8 cellular contexts compared by ENCODE assay signal in genomic region chr19:44356383-44357111, GRCh38. TPM values are rescaled to one million over a fixed set of nuclear protein-coding genes. Genes with fewer than 3 reads are reported as not detected.
DNase-seq lines count a peak whose midpoint lies in the region; ATAC-seq and TF ChIP-seq lines count a peak whose summit lies in the region.

ZNF112 (minus strand) TSS chr19:44356680; CDS start chr19:44340539, 16,141 bp downstream.

- H3K27me3 Mint-ChIP-seq in activated CD8-positive, alpha-beta memory T cell treated with anti-CD3 and anti-CD28 coated beads, Interleukin-2, amount 10 ng/mL, durations not matched to agents 7 days and 5 days: no peaks in the 10 kb centered on the region
- peaks cover 23% of the 10 kb centered on the region for H3K27me3 Mint-ChIP-seq in neural crest cell (ENCODE audit: low read depth)

- peak within 1 kb of the TSS; percentile 86 for H3K4me3 ChIP-seq in adipocyte (ENCODE audit: low read length)

- no peak within 1 kb of the TSS for H3K4me3 Mint-ChIP-seq in activated CD8-positive, alpha-beta memory T cell treated with anti-CD3 and anti-CD28 coated beads, Interleukin-2, amount 10 ng/mL, durations not matched to agents 7 days and 5 days
- peak within 1 kb of the TSS; percentile 99 for H3K4me3 Mint-ChIP-seq in neural crest cell

- peaks cover 6% of the 10 kb centered on the region for H3K9me3 ChIP-seq in adipocyte (ENCODE audit: control insufficient read depth, low read length)

- CTCF ChIA-PET in activated CD8-positive, alpha-beta memory T cell treated with anti-CD3 and anti-CD28 coated beads, Interleukin-2, amount 10 ng/mL, durations not matched to agents 7 days and 5 days (lab: Charles Lee): no interaction called here

- no peaks in the 10 kb centered on the region for H3K36me3 ChIP-seq in adipocyte (ENCODE audit: control insufficient read depth, insufficient read depth, low read length, severe bottlenecking)

- no peaks in the 10 kb centered on the region for H3K27me3 ChIP-seq in adipocyte (replicated peaks; ENCODE audit: control insufficient read depth, insufficient read depth, low read length)

- H3K4me1 ChIP-seq in adipocyte (ENCODE audit: control insufficient read depth, insufficient read depth, low read length): peaks cover 5% of the 10 kb centered on the region

- ATAC-seq in activated CD8-positive, alpha-beta memory T cell treated with anti-CD3 and anti-CD28 coated beads, Interleukin-2, amount 10 ng/mL, durations not matched to agents 7 days and 5 days: no peak
- peak; percentile 100 for ATAC-seq in Right ventricle myocardium inferior
- no peak for ATAC-seq in activated CD4-positive, CD25-positive, alpha-beta regulatory T cell treated with anti-CD3 and anti-CD28 coated beads, Interleukin-2, amount 50 U/mL, for 24 hours

- peak within 1 kb of the TSS; percentile 89 for H3K9ac ChIP-seq in adipocyte (ENCODE audit: low read length)

- TF ChIP-seq CTCF in neural crest cell (conservative IDR thresholded peaks at IDR 0.05): no peak

- no peaks in the 10 kb centered on the region for H3K36me3 Mint-ChIP-seq in activated CD8-positive, alpha-beta memory T cell treated with anti-CD3 and anti-CD28 coated beads, Interleukin-2, amount 10 ng/mL, durations not matched to agents 7 days and 5 days
- H3K36me3 Mint-ChIP-seq in neural crest cell (ENCODE audit: low read depth): peaks cover 44% of the 10 kb centered on the region

- H3K4me1 Mint-ChIP-seq in activated CD8-positive, alpha-beta memory T cell treated with anti-CD3 and anti-CD28 coated beads, Interleukin-2, amount 10 ng/mL, durations not matched to agents 7 days and 5 days: no peaks in the 10 kb centered on the region
- H3K4me1 Mint-ChIP-seq in neural crest cell: peaks cover 22% of the 10 kb centered on the region

- peak; percentile 58 for DNase-seq in activated CD8-positive, alpha-beta memory T cell treated with anti-CD3 and anti-CD28 coated beads for 24 hours
- DNase-seq in activated CD8-positive, alpha-beta memory T cell treated with anti-CD3 and anti-CD28 coated beads, Interleukin-2, amount 10 ng/mL, durations not matched to agents 7 days and 5 days: no peak
- peak; percentile 89 for DNase-seq in NCI-H2196 treated with DMSO at 0.1 percent for 48 hours (lab: John Stamatoyannopoulos, UW; ENCODE audit: unreplicated experiment)
- peak; percentile 95 for DNase-seq in adipocyte (ENCODE audit: low read depth)
- DNase-seq in Right ventricle myocardium inferior (ENCODE audit: missing footprints): peak; percentile 84
- DNase-seq in neural crest cell (ENCODE audit: low read depth, low spot score): peak; percentile 63
- DNase-seq in activated effector memory CD4-positive, alpha-beta T cell treated with anti-CD3 and anti-CD28 coated beads, Interleukin-2, amount 50 U/mL, for 16 hours: no peak

- H3K9me3 Mint-ChIP-seq in activated CD8-positive, alpha-beta memory T cell treated with anti-CD3 and anti-CD28 coated beads, Interleukin-2, amount 10 ng/mL, durations not matched to agents 7 days and 5 days (ENCODE audit: low read depth): peaks cover 13% of the 10 kb centered on the region
- peaks cover 29% of the 10 kb centered on the region for H3K9me3 Mint-ChIP-seq in neural crest cell

- intact Hi-C loops in Right ventricle myocardium inferior (cut with DNase I): loop anchor here (5.0 kb wide), 1 partner anchor 49 kb away; the partner anchor contains the start of gene ZNF235

- H3K27ac Mint-ChIP-seq in activated CD8-positive, alpha-beta memory T cell treated with anti-CD3 and anti-CD28 coated beads, Interleukin-2, amount 10 ng/mL, durations not matched to agents 7 days and 5 days: no peak within 1 kb of the TSS
- peak within 1 kb of the TSS; percentile 93 for H3K27ac Mint-ChIP-seq in neural crest cell (ENCODE audit: unreplicated experiment)

RNA-seq across cellular contexts. Expression of gene ZNF112, which starts in this region (rescaled TPM):
- total RNA-seq in activated CD8-positive, alpha-beta memory T cell treated with anti-CD3 and anti-CD28 coated beads, Interleukin-2, amount 10 ng/mL, durations not matched to agents 7 days and 5 days: not detected
- total RNA-seq in Right ventricle myocardium inferior: 3.9 TPM
- total RNA-seq in neural crest cell: 9.9 and 14.8 TPM in 2 replicates

Comparison
In these comparisons a context has a peak if more than half of its experiments do, and no peak if none do; other contexts are left out.
1. DNase-seq: peak in activated CD8-positive, alpha-beta memory T cell treated with anti-CD3 and anti-CD28 coated beads for 24 hours (single experiment), NCI-H2196 treated with DMSO at 0.1 percent for 48 hours (single experiment), adipocyte (single experiment), Right ventricle myocardium inferior (single experiment) and neural crest cell (single experiment); none in activated CD8-positive, alpha-beta memory T cell treated with anti-CD3 and anti-CD28 coated beads, Interleukin-2, amount 10 ng/mL, durations not matched to agents 7 days and 5 days (single experiment) and activated effector memory CD4-positive, alpha-beta T cell treated with anti-CD3 and anti-CD28 coated beads, Interleukin-2, amount 50 U/mL, for 16 hours (single experiment).